Comparison of ENCODE assay signal across 9 cellular contexts in the genomic region with DNA sequence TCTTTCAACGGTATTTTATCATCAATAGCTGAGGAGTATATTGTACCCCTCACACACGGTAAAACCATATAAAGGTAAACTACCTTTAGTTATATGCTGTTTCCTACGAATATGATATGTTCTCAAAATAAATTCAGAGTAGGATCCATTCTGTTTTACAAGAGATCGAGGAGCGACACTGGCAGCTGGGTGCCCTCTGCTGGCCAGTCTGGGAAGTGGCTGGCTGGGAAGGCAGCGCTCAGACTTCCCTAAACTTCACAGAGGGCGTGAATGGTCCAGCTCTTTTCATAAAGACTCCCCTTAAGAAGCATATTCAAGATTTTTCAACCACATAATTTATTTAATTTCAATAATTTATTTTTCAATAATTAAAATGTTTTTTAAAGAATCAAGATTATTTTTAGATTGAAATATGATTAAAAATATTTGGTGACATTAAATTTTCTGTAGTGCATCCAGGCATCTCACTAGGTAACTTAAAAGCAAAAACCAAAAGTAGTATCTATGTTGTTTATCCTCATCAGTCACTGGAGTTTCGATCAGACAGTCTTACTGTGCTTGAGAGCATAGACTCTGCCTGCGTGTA.
DNase-seq lines count a peak whose midpoint lies in the region; ATAC-seq, FAIRE-seq and TF ChIP-seq lines count a peak whose summit lies in the region.
"Had no signal": no experiment of that assay in that cellular context is flagged by ENCODE, and none has a peak within 500 bp of the region (broad histone marks: within the 10 kb centered on the region; RNA-seq: fewer than 3 reads in every experiment).

No MANE protein-coding gene starts in this region.

- peaks cover 45% of the 10 kb centered on the region for H3K27me3 Mint-ChIP-seq in activated T-helper 1 cell treated with anti-CD3 and anti-CD28 coated beads, Interleukin-12 subunit alpha, Interleukin-12 subunit beta, Interleukin-2, Interleukin-4 antibody, amounts not matched to agents 30 ng/mL and 10 ng/mL and 1 ng/mL, durations not matched to agents 14 hours and 24 hours and 36 hours (ENCODE audit: insufficient read depth)

- no peak overlapping the region for H3K4me3 ChIP-seq in transverse colon

- H3K27ac Mint-ChIP-seq in activated T-helper 1 cell treated with anti-CD3 and anti-CD28 coated beads, Interleukin-12 subunit alpha, Interleukin-12 subunit beta, Interleukin-2, Interleukin-4 antibody, amounts not matched to agents 30 ng/mL and 10 ng/mL and 1 ng/mL, durations not matched to agents 14 hours and 24 hours and 36 hours = no peak overlapping the region
- H3K27ac Mint-ChIP-seq: activated naive CD4-positive, alpha-beta T cell treated with anti-CD3 and anti-CD28 coated beads, Interleukin-2, amount 50 U/mL, for 24 hours had no signal

- intact Hi-C loops in activated T-helper 1 cell treated with anti-CD3 and anti-CD28 coated beads, Interleukin-12 subunit alpha, Interleukin-12 subunit beta, Interleukin-2, Interleukin-4 antibody, amounts not matched to agents 30 ng/mL and 10 ng/mL and 1 ng/mL, durations not matched to agents 14 hours and 24 hours and 36 hours (cut with micrococcal nuclease) = loop anchor here (1.0 to 5.0 kb wide), 2 partner anchors 121 to 183 kb away; no protein-coding TSS in a partner anchor
- intact Hi-C loops in transverse colon (cut with DNase I; ENCODE audit: low total_unique reads) = loop anchor here (5.0 kb wide), 1 partner anchor 123 kb away; no protein-coding TSS in a partner anchor

- peaks cover 3 to 25% (median 17%) of the 10 kb centered on the region in 4 donors for H3K4me1 ChIP-seq in transverse colon

- no peak overlapping the region for H3K27ac ChIP-seq in transverse colon

- no peaks in the 10 kb centered on the region for H3K36me3 ChIP-seq in transverse colon

- peaks cover 33% of the 10 kb centered on the region for H3K27me3 ChIP-seq in transverse colon

- H3K4me1 Mint-ChIP-seq in activated T-helper 1 cell treated with anti-CD3 and anti-CD28 coated beads, Interleukin-12 subunit alpha, Interleukin-12 subunit beta, Interleukin-2, Interleukin-4 antibody, amounts not matched to agents 30 ng/mL and 10 ng/mL and 1 ng/mL, durations not matched to agents 14 hours and 24 hours and 36 hours (ENCODE audit: low read depth) = peaks cover 12% of the 10 kb centered on the region

- TF ChIP-seq EP300 in transverse colon (IDR thresholded peaks at IDR 0.05; ENCODE audit: low read depth) = no peak

- H3K9me3 ChIP-seq in transverse colon = no peaks in the 10 kb centered on the region

- H3K36me3 Mint-ChIP-seq in activated T-helper 1 cell treated with anti-CD3 and anti-CD28 coated beads, Interleukin-12 subunit alpha, Interleukin-12 subunit beta, Interleukin-2, Interleukin-4 antibody, amounts not matched to agents 30 ng/mL and 10 ng/mL and 1 ng/mL, durations not matched to agents 14 hours and 24 hours and 36 hours (ENCODE audit: low read depth) = no peaks in the 10 kb centered on the region
- H3K36me3 Mint-ChIP-seq: activated naive CD4-positive, alpha-beta T cell treated with anti-CD3 and anti-CD28 coated beads, Interleukin-2, amount 50 U/mL, for 24 hours had no signal

- TF ChIP-seq POLR2A in transverse colon (IDR thresholded peaks at IDR 0.05) = no peak

- no peaks in the 10 kb centered on the region for H3K9me3 Mint-ChIP-seq in activated T-helper 1 cell treated with anti-CD3 and anti-CD28 coated beads, Interleukin-12 subunit alpha, Interleukin-12 subunit beta, Interleukin-2, Interleukin-4 antibody, amounts not matched to agents 30 ng/mL and 10 ng/mL and 1 ng/mL, durations not matched to agents 14 hours and 24 hours and 36 hours
- H3K9me3 Mint-ChIP-seq: activated naive CD4-positive, alpha-beta T cell treated with anti-CD3 and anti-CD28 coated beads, Interleukin-2, amount 50 U/mL, for 24 hours had no signal

- no peak overlapping the region for H3K4me3 Mint-ChIP-seq in activated T-helper 1 cell treated with anti-CD3 and anti-CD28 coated beads, Interleukin-12 subunit alpha, Interleukin-12 subunit beta, Interleukin-2, Interleukin-4 antibody, amounts not matched to agents 30 ng/mL and 10 ng/mL and 1 ng/mL, durations not matched to agents 14 hours and 24 hours and 36 hours
- H3K4me3 Mint-ChIP-seq: activated naive CD4-positive, alpha-beta T cell treated with anti-CD3 and anti-CD28 coated beads, Interleukin-2, amount 50 U/mL, for 24 hours had no signal

- in situ Hi-C loops in transverse colon (cut with MboI; ENCODE audit: low pct_ligation_motif_present in 1 of 4, low pct_unique_long_range_greater_than_20kb in 1 of 4, low sequenced_read_pairs in 3 of 4) = loop anchor here in 2 of 4 donors (5.0 to 25.0 kb wide), 2 partner anchors 118 to 413 kb away; no protein-coding TSS in a partner anchor

- WGBS in transverse colon (ENCODE audit: low coverage in 1 of 2), 2 donors = 15 to 17% methylated on average over 9 of the region's 9 CpGs

- ATAC-seq in GM19324 (IDR thresholded peaks at IDR 0.05; ENCODE audit: low FRiP score, unreplicated experiment) (peak; percentile 64), HG03432 (IDR thresholded peaks at IDR 0.05; ENCODE audit: unreplicated experiment) (peak; percentile 85), omental fat pad (ENCODE audit: low FRiP score) (peak; percentile 66)

- DNase-seq in COLO668 (lab: John Stamatoyannopoulos, UW; ENCODE audit: unreplicated experiment) = peak; percentile 47
- peak; percentile 84 for DNase-seq in OCI-M1 (lab: John Stamatoyannopoulos, UW)
- DNase-seq in activated T-helper 1 cell treated with anti-CD3 and anti-CD28 coated beads, Interleukin-12 subunit alpha, Interleukin-12 subunit beta, Interleukin-2, Interleukin-4 antibody, amounts not matched to agents 30 ng/mL and 10 ng/mL and 1 ng/mL, durations not matched to agents 14 hours and 24 hours and 36 hours (ENCODE audit: low spot score) = peak; percentile 28
- peak; percentile 64 to 77 for DNase-seq in frontal cortex (ENCODE audit: low spot score in 2 of 2)
- peak; percentile 61 for DNase-seq in omental fat pad (ENCODE audit: low spot score)
- peak; percentile 76 for DNase-seq in transverse colon

- TF ChIP-seq CTCF in omental fat pad (IDR thresholded peaks at IDR 0.05) (peak in 2 of 3 donors; percentile 66 to 69), transverse colon (IDR thresholded peaks at IDR 0.05) (peak; percentile 90 to 99 (median 97))

- peak; percentile 95 for FAIRE-seq in frontal cortex (lab: Jason Lieb, UNC)

Comparison
In these comparisons a context has a peak if more than half of its experiments do, and no peak if none do; other contexts are left out.
1. DNase-seq: peak in every context shown above with its lines; median percentile 84 in OCI-M1; 76 in transverse colon; 70 in frontal cortex; 61 in omental fat pad; 47 in COLO668; 28 in activated T-helper 1 cell treated with anti-CD3 and anti-CD28 coated beads, Interleukin-12 subunit alpha, Interleukin-12 subunit beta, Interleukin-2, Interleukin-4 antibody, amounts not matched to agents 30 ng/mL and 10 ng/mL and 1 ng/mL, durations not matched to agents 14 hours and 24 hours and 36 hours.